In genomic region chrX:44303119-44303518, GRCh38 we compare ENCODE assay signal across 1 cellular context.
TF ChIP-seq lines count a peak whose summit lies in the region.

No MANE protein-coding gene starts in this region.

TF ChIP-seq in K562, 482 proteins besides CTCF, POLR2A, EP300 and RAD21:
- TF ChIP-seq GATAD2B (IDR thresholded peaks at IDR 0.05; ENCODE audit: borderline replicate concordance) (no peak), ZNF57 (CRISPR knock-in tag; IDR thresholded peaks at IDR 0.05) (no peak), GTF2E2 (tag; IDR thresholded peaks at IDR 0.05) (no peak), ZNF197 (CRISPR knock-in tag; IDR thresholded peaks at IDR 0.05; ENCODE audit: low read depth) (no peak), ZC3H8 (IDR thresholded peaks at IDR 0.05) (no peak), MAFF (IDR thresholded peaks at IDR 0.05; ENCODE audit: low read length) (no peak)
